ENCODE assay signal across 9 cellular contexts in genomic region chr1:221284028-221284427, GRCh38.
DNase-seq lines count a peak whose midpoint lies in the region; ATAC-seq and TF ChIP-seq lines count a peak whose summit lies in the region.
"Had no signal": no experiment of that assay in that cellular context is flagged by ENCODE, and none has a peak within 500 bp of the region (broad histone marks: within the 10 kb centered on the region; RNA-seq: fewer than 3 reads in every experiment).

No MANE protein-coding gene starts in this region.

- H3K27ac ChIP-seq in osteoblast (ENCODE audit: low read depth, low read length) (no peak overlapping the region), vagina (no peak overlapping the region)

- no peaks in the 10 kb centered on the region for H3K79me2 ChIP-seq in osteoblast (ENCODE audit: insufficient read depth, low read length)

- no peaks in the 10 kb centered on the region for H3K27me3 ChIP-seq in osteoblast (ENCODE audit: insufficient read depth, low read length)
- no peaks in the 10 kb centered on the region for H3K27me3 ChIP-seq in vagina

- H3K9me3 ChIP-seq in osteoblast (ENCODE audit: low read depth, low read length), result no peaks in the 10 kb centered on the region
- H3K9me3 ChIP-seq in vagina, result no peaks in the 10 kb centered on the region

- no peaks in the 10 kb centered on the region for H4K20me1 ChIP-seq in osteoblast (ENCODE audit: insufficient read depth, low read length)

- 10 to 11% methylated on average over 1 of the region's 1 CpG for WGBS in lower leg skin, 2 donors

- H3K4me1 ChIP-seq in osteoblast (ENCODE audit: insufficient read depth, low read length), result peaks cover 11% of the 10 kb centered on the region
- peaks cover 11% of the 10 kb centered on the region for H3K4me1 ChIP-seq in vagina

- intact Hi-C loops in lower leg skin (cut with DNase I; ENCODE audit: low total_unique reads), result no loop called here
- intact Hi-C loops in vagina (cut with DNase I), result loop anchor here (10.0 kb wide), 1 partner anchor 91 kb away; no protein-coding TSS in a partner anchor

- no peak for TF ChIP-seq POLR2A in lower leg skin (IDR thresholded peaks at IDR 0.05)
- no peak for TF ChIP-seq POLR2A in vagina (IDR thresholded peaks at IDR 0.05)

- H3K4me2 ChIP-seq in osteoblast (ENCODE audit: insufficient read depth, low read length), result no peak overlapping the region

- TF ChIP-seq CTCF in osteoblast (IDR thresholded peaks at IDR 0.05; ENCODE audit: extremely low read depth, low read depth, low read length) (no peak), lower leg skin (IDR thresholded peaks at IDR 0.05) (no peak), vagina (IDR thresholded peaks at IDR 0.05) (no peak)

- H3K4me3 ChIP-seq in osteoblast (ENCODE audit: insufficient read depth, low read length), result no peak overlapping the region
- no peak overlapping the region for H3K4me3 ChIP-seq in lower leg skin (ENCODE audit: low read depth, poor library complexity, severe bottlenecking)
- no peak overlapping the region for H3K4me3 ChIP-seq in vagina

- H2AFZ ChIP-seq in osteoblast (ENCODE audit: low read length), result no peak overlapping the region

- no peak for ATAC-seq in HG02870 (IDR thresholded peaks at IDR 0.05; ENCODE audit: unreplicated experiment)

- no peaks in the 10 kb centered on the region for H3K36me3 ChIP-seq in osteoblast (ENCODE audit: insufficient read depth, low read length)
- no peaks in the 10 kb centered on the region for H3K36me3 ChIP-seq in vagina

- peak; percentile 53 for DNase-seq in H4 (ENCODE audit: low spot score)
- DNase-seq in NCI-H345 (lab: John Stamatoyannopoulos, UW), result peak; percentile 79
- peak; percentile 80 for DNase-seq in dermis blood vessel endothelial cell
- peak; percentile 90 for DNase-seq in osteoblast (ENCODE audit: insufficient read length, low spot score, missing footprints)
- no peak for DNase-seq in central memory CD4-positive, alpha-beta T cell
- no peak for DNase-seq in lower leg skin (ENCODE audit: low spot score in 2 of 2)
- DNase-seq in vagina (ENCODE audit: extremely low spot score in 2 of 2), result no peak
- DNase-seq: stimulated activated CD8-positive, alpha-beta memory T cell treated with anti-CD3 and anti-CD28 coated beads, Interleukin-4, amount 100 ng/mL, for 48 hours had no signal

Comparison
In these comparisons a context has a peak if more than half of its experiments do, and no peak if none do; other contexts are left out.
1. DNase-seq: peak in H4 (single experiment), NCI-H345 (single experiment), dermis blood vessel endothelial cell (single experiment) and osteoblast (single experiment); none in central memory CD4-positive, alpha-beta T cell (single experiment), lower leg skin (0 of 2) and vagina (0 of 2).